Comparison of ENCODE assay signal across 28 cellular contexts in the genomic region with DNA sequence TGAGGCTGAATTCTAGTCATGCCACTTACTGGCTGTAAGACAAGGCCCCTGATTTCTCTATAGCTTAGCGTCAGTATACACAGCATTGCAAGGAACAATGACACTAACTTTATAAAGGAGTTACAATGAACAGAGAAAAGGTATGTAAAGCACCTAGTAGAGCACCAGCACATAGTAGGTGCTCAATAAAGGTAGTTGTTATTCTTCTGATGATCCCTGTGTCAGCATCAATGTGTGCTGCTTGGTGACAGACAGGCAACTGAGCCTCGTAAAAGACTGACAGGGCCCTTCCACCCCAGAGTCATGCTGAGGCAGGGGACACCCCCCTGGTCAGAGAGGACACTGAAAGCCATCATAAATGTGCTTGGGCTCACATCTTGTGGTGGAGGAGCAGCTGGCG. TPM values are rescaled to one million over a fixed set of nuclear protein-coding genes. Genes with fewer than 3 reads are reported as not detected.
"Had no signal": no experiment of that assay in that cellular context is flagged by ENCODE, and none has a peak within 500 bp of the region (broad histone marks: within the 10 kb centered on the region; RNA-seq: fewer than 3 reads in every experiment).

No MANE protein-coding gene starts in this region.

- ATAC-seq: activated CD8-positive, alpha-beta memory T cell treated with anti-CD3 and anti-CD28 coated beads, Interleukin-2, amount 10 ng/mL, durations not matched to agents 7 days and 5 days; activated CD8-positive, alpha-beta T cell treated with anti-CD3 and anti-CD28 coated beads, Interleukin-2, amount 10 ng/mL, durations not matched to agents 7 days and 5 days; right lobe of liver; stimulated activated naive CD8-positive, alpha-beta T cell treated with anti-CD3 and anti-CD28 coated beads, Interleukin-15, Interleukin-2, amounts not matched to agents 100 U/mL and 50 U/mL, for 24 hours; WTC11 had no signal

- H3K36me3 ChIP-seq: cardiac muscle cell, neutrophil, ovary, right lobe of liver, uterus had no signal

- H3K27ac ChIP-seq: body of pancreas, cardiac muscle cell, coronary artery, heart left ventricle, left lung, lower lobe of right lung, neutrophil, ovary, right lobe of liver, testis had no signal

- H3K4me1 ChIP-seq: body of pancreas, right lobe of liver, testis had no signal

- H3K27me3 ChIP-seq: body of pancreas, cardiac muscle cell, dorsolateral prefrontal cortex, heart left ventricle, left lung, neutrophil, ovary, right lobe of liver, testis, uterus had no signal

- DNase-seq: activated CD8-positive, alpha-beta memory T cell treated with anti-CD3 and anti-CD28 coated beads, Interleukin-2, amount 10 ng/mL, durations not matched to agents 7 days and 5 days; activated CD8-positive, alpha-beta T cell treated with anti-CD3 and anti-CD28 coated beads, Interleukin-2, amount 10 ng/mL, durations not matched to agents 7 days and 5 days; activated naive CD4-positive, alpha-beta T cell; activated T-cell treated with anti-CD3 and anti-CD28 coated beads, Interleukin-2, amount 50 U/mL, for 48 hours; cerebellar nuclear complex; effector memory CD4-positive, alpha-beta T cell; erythroblast; heart left ventricle; left lung; lower lobe of right lung; mucosa of descending colon; ovary; right lobe of liver; stimulated activated CD4-positive, alpha-beta T cell treated with anti-CD3 and anti-CD28 coated beads, Interleukin-12 subunit alpha, Interleukin-12 subunit beta, amount 100 ng/mL, for 4 hours; stimulated activated CD4-positive, alpha-beta T cell treated with anti-CD3 and anti-CD28 coated beads, Interleukin-4, amount 100 ng/mL, for 1 hour; stimulated activated naive CD8-positive, alpha-beta T cell treated with anti-CD3 and anti-CD28 coated beads, Interleukin-15, Interleukin-2, amounts not matched to agents 100 U/mL and 50 U/mL, for 24 hours; T-helper 2 cell; testis had no signal

- H3K4me3 ChIP-seq: body of pancreas, cardiac muscle cell, coronary artery, dorsolateral prefrontal cortex, heart left ventricle, left lung, lower lobe of right lung, mucosa of descending colon, ovary, right lobe of liver, testis, uterus had no signal

- H3K9me3 ChIP-seq: body of pancreas, heart left ventricle, left lung, lower lobe of right lung, mucosa of descending colon, neutrophil, ovary, right lobe of liver, testis, uterus had no signal

RNA-seq across cellular contexts. Expression of a gene that starts 43.3 kb away (rescaled TPM):
- total RNA-seq: activated CD8-positive, alpha-beta T cell treated with anti-CD3 and anti-CD28 coated beads, Interleukin-2, amount 10 ng/mL, durations not matched to agents 7 days and 5 days; activated T-helper 2 cell treated with anti-CD3 and anti-CD28 coated beads, Interferon-gamma antibody, Interleukin-2, Interleukin-4, amounts not matched to agents 10 μg/mL and 5 μg/mL and 100 μg/mL, durations not matched to agents 14 hours and 24 hours and 36 hours; body of pancreas; mesenteric fat pad; skeletal muscle tissue had no signal
- polyA plus RNA-seq: cardiac muscle cell, ovary had no signal
